In the genomic region with DNA sequence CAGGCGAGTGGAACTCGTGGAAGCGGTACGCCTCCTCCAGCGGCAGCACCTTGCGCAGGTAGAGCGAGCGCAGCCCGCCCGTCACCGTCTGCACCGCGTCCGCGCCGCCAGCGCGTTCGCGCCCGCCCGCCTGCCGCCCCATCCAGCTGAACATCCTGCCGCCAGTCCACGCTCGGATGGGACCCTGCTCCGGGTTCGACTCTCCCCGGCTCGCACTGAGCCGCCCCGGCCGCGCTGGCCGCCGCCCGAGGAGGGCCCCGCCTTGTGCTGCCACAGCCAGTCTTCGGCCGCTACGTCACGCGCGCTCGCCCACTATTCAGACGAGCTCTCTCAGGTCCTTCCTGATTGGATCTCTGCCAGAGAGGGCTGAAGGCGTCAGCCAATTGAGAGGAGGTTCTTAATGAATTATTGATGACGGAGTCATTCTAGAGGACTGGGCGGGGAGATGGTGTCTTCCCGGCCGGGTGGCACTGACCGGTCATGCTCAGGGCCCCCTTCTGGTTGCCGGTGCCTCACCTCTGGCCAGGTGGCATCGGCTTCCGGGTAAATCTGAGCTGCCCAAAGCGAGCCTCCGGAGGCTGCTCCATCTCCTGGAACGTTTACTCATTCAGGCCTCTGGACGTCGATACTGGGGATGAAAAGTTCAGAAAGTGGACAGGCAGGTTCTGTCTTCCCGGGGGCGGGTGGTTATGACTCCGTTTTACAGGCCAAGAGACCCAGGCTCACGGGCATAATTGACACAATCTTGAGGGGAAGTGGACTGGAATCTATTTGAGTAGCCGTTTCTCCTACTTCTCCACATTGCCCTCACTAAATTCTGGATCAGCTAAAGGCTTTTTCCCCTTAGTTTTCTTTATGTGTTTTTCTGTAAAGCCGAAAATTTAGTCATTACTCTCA, we compare ENCODE assay signal across 8 cellular contexts. TPM values are rescaled to one million over a fixed set of nuclear protein-coding genes. Genes with fewer than 3 reads are reported as not detected.
A peak's percentile ranks its signal among the peaks of the same experiment; 100 is the strongest.
DNase-seq lines count a peak whose midpoint lies in the region; ATAC-seq and TF ChIP-seq lines count a peak whose summit lies in the region.

TSS of gene EHD4 (minus strand) at position 217 of the 897 bp plus-strand sequence. CDS start at position 154, 63 bp downstream.

- H3K4me1 ChIP-seq in muscle layer of colon (ENCODE audit: insufficient read depth, low read length): peaks cover 17% of the 10 kb centered on the region

- no peaks in the 10 kb centered on the region for H3K9me3 ChIP-seq in muscle layer of colon (ENCODE audit: low read length)

- ATAC-seq in GM21717 (IDR thresholded peaks at IDR 0.05; ENCODE audit: unreplicated experiment) (peak; percentile 78), esophagus mucosa (peak; percentile 95)
- peak; percentile 81 to 86 for ATAC-seq in activated T-cell treated with anti-CD3 and anti-CD28 coated beads, Interleukin-2, amount 50 U/mL, for 4 hours

- peaks cover 47% of the 10 kb centered on the region for H3K4me1 Mint-ChIP-seq in activated T-cell treated with anti-CD3 and anti-CD28 coated beads, Interleukin-2, amount 50 U/mL, for 4 hours (ENCODE audit: low read depth)

- in situ Hi-C loops in KBM-7 (cut with MboI; ENCODE audit: low pct_unique_long_range_greater_than_20kb, low sequenced_read_pairs): no loop called here

- H3K36me3 Mint-ChIP-seq in activated T-cell treated with anti-CD3 and anti-CD28 coated beads, Interleukin-2, amount 50 U/mL, for 4 hours (ENCODE audit: insufficient read depth): peaks cover 1% of the 10 kb centered on the region

- peak within 1 kb of the TSS; percentile 79 to 81 for H3K4me3 ChIP-seq in muscle layer of colon (ENCODE audit: low read depth in 1 of 2, low read length in 2 of 2)

- H3K27me3 ChIP-seq in muscle layer of colon (ENCODE audit: control insufficient read depth in 1 of 2, insufficient read depth in 2 of 2, low read length in 2 of 2): no peaks in the 10 kb centered on the region

- peak within 1 kb of the TSS; percentile 74 for H3K27ac ChIP-seq in muscle layer of colon (ENCODE audit: low read depth, low read length)

- H3K36me3 ChIP-seq in muscle layer of colon (ENCODE audit: insufficient read depth, low read length): no peaks in the 10 kb centered on the region

- H3K9me3 Mint-ChIP-seq in activated T-cell treated with anti-CD3 and anti-CD28 coated beads, Interleukin-2, amount 50 U/mL, for 4 hours: no peaks in the 10 kb centered on the region

- DNase-seq in DMS79 (lab: John Stamatoyannopoulos, UW) (peak; percentile 90), KBM-7 (peak; percentile 96)
- DNase-seq in activated T-cell treated with anti-CD3 and anti-CD28 coated beads, Interleukin-2, amount 50 U/mL, for 4 hours: peak; percentile 90
- DNase-seq in stimulated activated CD8-positive, alpha-beta memory T cell treated with anti-CD3 and anti-CD28 coated beads, Interleukin-7, amount 100 ng/mL, for 24 hours (ENCODE audit: low read depth): peak; percentile 86

- H3K9ac ChIP-seq in muscle layer of colon (ENCODE audit: low read length): peak within 1 kb of the TSS; percentile 41

- peaks cover 15% of the 10 kb centered on the region for H3K27me3 Mint-ChIP-seq in activated T-cell treated with anti-CD3 and anti-CD28 coated beads, Interleukin-2, amount 50 U/mL, for 4 hours (ENCODE audit: low read depth)

- H3K4me3 Mint-ChIP-seq in activated T-cell treated with anti-CD3 and anti-CD28 coated beads, Interleukin-2, amount 50 U/mL, for 4 hours: peak within 1 kb of the TSS; percentile 92

TF ChIP-seq in PFSK-1, 5 proteins besides CTCF, POLR2A, EP300 and RAD21:
- TF ChIP-seq SIN3A (IDR thresholded peaks at IDR 0.05; ENCODE audit: borderline replicate concordance, insufficient read depth, low read length): no peak
- TF ChIP-seq TAF1 (IDR thresholded peaks at IDR 0.05; ENCODE audit: borderline replicate concordance, insufficient read depth, low read length): 0 out of 2 replicates have a peak, but pooled peaks have one; percentile 51

RNA-seq across cellular contexts. Expression of gene EHD4, which starts in this region (rescaled TPM):
- polyA plus RNA-seq in PFSK-1 (2012; ENCODE audit: insufficient read length, low read depth): 3.0 TPM
- total RNA-seq in activated T-cell treated with anti-CD3 and anti-CD28 coated beads, Interleukin-2, amount 50 U/mL, for 4 hours: 10 to 100 TPM; 25.7 to 33.8 (median 27.6) TPM
- total RNA-seq in esophagus mucosa: 32.0 TPM

Comparison
In these comparisons a context has a peak if more than half of its experiments do, and no peak if none do; other contexts are left out.
1. Peak in every context shown above with its lines: DNase-seq, ATAC-seq, H3K4me3 ChIP-seq and H3K27ac ChIP-seq.